In genomic region chr17:4939804-4940624, GRCh38 we compare ENCODE assay signal across 1 cellular context.
A peak's percentile ranks its signal among the peaks of the same experiment; 100 is the strongest.
TF ChIP-seq lines count a peak whose summit lies in the region.

Gene RNF167, plus strand, starts transcription at chr17:4940268. Its CDS starts 642 bp downstream, at chr17:4940910.
Gene SLC25A11, minus strand, starts transcription at chr17:4940046. Its CDS starts 136 bp downstream, at chr17:4939910.

TF ChIP-seq in HepG2, 621 proteins besides CTCF, POLR2A, EP300 and RAD21 (continued from another document):
- TF ChIP-seq MTA1 (CRISPR knock-in tag; IDR thresholded peaks at IDR 0.05; ENCODE audit: borderline replicate concordance) (0 out of 2 replicates have a peak, but pooled peaks have one; percentile 20), ZNF770 (CRISPR knock-in tag; IDR thresholded peaks at IDR 0.05) (peak; percentile 95), ZNF883 (CRISPR knock-in tag; IDR thresholded peaks at IDR 0.05; ENCODE audit: not compliant biosample characterization) (peak; percentile 30), KDM5B (CRISPR knock-in tag; IDR thresholded peaks at IDR 0.05; ENCODE audit: borderline replicate concordance) (0 out of 2 replicates have a peak, but pooled peaks have one; percentile 18), TCF7L2 (IDR thresholded peaks at IDR 0.05; ENCODE audit: low read depth, low read length) (no peak), ARID4A (CRISPR knock-in tag; IDR thresholded peaks at IDR 0.05; ENCODE audit: borderline replicate concordance) (peak; percentile 73; the same call in 1 of the 2 replicates), PHF5A (CRISPR knock-in tag; IDR thresholded peaks at IDR 0.05; ENCODE audit: low read depth, unreplicated experiment) (peak; percentile 75), MEIS1 (CRISPR knock-in tag; IDR thresholded peaks at IDR 0.05; ENCODE audit: borderline replicate concordance) (0 out of 2 replicates have a peak, but pooled peaks have one; percentile 30), PATZ1 (CRISPR knock-in tag; IDR thresholded peaks at IDR 0.05) (peak; percentile 31; the same call in 1 of the 2 replicates), ZNF275 (CRISPR knock-in tag; IDR thresholded peaks at IDR 0.05; ENCODE audit: borderline replicate concordance) (0 out of 2 replicates have a peak, but pooled peaks have one; percentile 24), GABPA (IDR thresholded peaks at IDR 0.05; ENCODE audit: low read depth, low read length) (peak; percentile 75), GABPA (CRISPR knock-in tag; IDR thresholded peaks at IDR 0.05; ENCODE audit: low read depth) (peak; percentile 94), DNMT1 (CRISPR knock-in tag; IDR thresholded peaks at IDR 0.05) (no peak), POLR2G (IDR thresholded peaks at IDR 0.05; ENCODE audit: low read depth, low read length) (peak; percentile 86), SP1 (IDR thresholded peaks at IDR 0.05) (peak; percentile 99), SP1 (CRISPR knock-in tag; IDR thresholded peaks at IDR 0.05) (no peak), SPEN (CRISPR knock-in tag; IDR thresholded peaks at IDR 0.05; ENCODE audit: low read depth) (peak; percentile 89), KDM6A (CRISPR knock-in tag; IDR thresholded peaks at IDR 0.05; ENCODE audit: low read depth) (no peak), AGO2 (optimal IDR thresholded peaks at IDR 0.05; ENCODE audit: low read depth, low read length) (peak; percentile 68), ZBED4 (CRISPR knock-in tag; IDR thresholded peaks at IDR 0.05; ENCODE audit: borderline replicate concordance) (peak; percentile 69), HNF4A (CRISPR knock-in tag; IDR thresholded peaks at IDR 0.05) (no peak), HNRNPLL (IDR thresholded peaks at IDR 0.05; ENCODE audit: low read depth, low read length, poor library complexity, severe bottlenecking) (peak; percentile 86), TARDBP (CRISPR knock-in tag; IDR thresholded peaks at IDR 0.05) (peak; percentile 23), CEBPB (IDR thresholded peaks at IDR 0.05; ENCODE audit: borderline replicate concordance, low read depth, low read length) (no peak), ZNF574 (CRISPR knock-in tag; IDR thresholded peaks at IDR 0.05) (peak; percentile 48), ZMYM4 (CRISPR knock-in tag; IDR thresholded peaks at IDR 0.05) (peak; percentile 54; the same call in 1 of the 2 replicates), DRAP1 (CRISPR knock-in tag; IDR thresholded peaks at IDR 0.05) (peak; percentile 15), THAP11 (CRISPR knock-in tag; IDR thresholded peaks at IDR 0.05) (peak; percentile 91), GMEB1 (CRISPR knock-in tag; IDR thresholded peaks at IDR 0.05; ENCODE audit: borderline replicate concordance) (peak; percentile 85), ZNF619 (CRISPR knock-in tag; IDR thresholded peaks at IDR 0.05) (0 out of 2 replicates have a peak, but pooled peaks have one; percentile 56), HOXA5 (CRISPR knock-in tag; IDR thresholded peaks at IDR 0.05) (peak; percentile 40; the same call in 1 of the 2 replicates), NR2C2 (CRISPR knock-in tag; IDR thresholded peaks at IDR 0.05; ENCODE audit: borderline replicate concordance) (peak; percentile 48; the same call in 1 of the 2 replicates), ATF7-NPFF (CRISPR knock-in tag; IDR thresholded peaks at IDR 0.05; ENCODE audit: low read depth) (no peak), KDM2A (CRISPR knock-in tag; IDR thresholded peaks at IDR 0.05; ENCODE audit: borderline replicate concordance, low read depth) (0 out of 2 replicates have a peak, but pooled peaks have one; percentile 27), CEBPG (CRISPR knock-in tag; IDR thresholded peaks at IDR 0.05) (peak; percentile 17; the same call in 1 of the 2 replicates), RARG (CRISPR knock-in tag; IDR thresholded peaks at IDR 0.05; ENCODE audit: low read depth) (no peak), ESRRA (CRISPR knock-in tag; IDR thresholded peaks at IDR 0.05; ENCODE audit: low read depth) (peak; percentile 87), RBM22 (optimal IDR thresholded peaks at IDR 0.05; ENCODE audit: low read length) (peak; percentile 53)
